1 cellular context compared by ENCODE assay signal in genomic region chr20:41185013-41185757, GRCh38.
A peak's percentile ranks its signal among the peaks of the same experiment; 100 is the strongest.
TF ChIP-seq lines count a peak whose summit lies in the region.

No MANE protein-coding gene starts in this region.

TF ChIP-seq in H1, 55 proteins besides CTCF, POLR2A, EP300 and RAD21:
- TF ChIP-seq FOSL1 (IDR thresholded peaks at IDR 0.05; ENCODE audit: insufficient read depth, low read depth, low read length): no peak
- 0 out of 2 replicates have a peak, but pooled peaks have one; percentile 26 for TF ChIP-seq POLR2AphosphoS5 (IDR thresholded peaks at IDR 0.05; ENCODE audit: low read depth, low read length)
